In the genomic region with DNA sequence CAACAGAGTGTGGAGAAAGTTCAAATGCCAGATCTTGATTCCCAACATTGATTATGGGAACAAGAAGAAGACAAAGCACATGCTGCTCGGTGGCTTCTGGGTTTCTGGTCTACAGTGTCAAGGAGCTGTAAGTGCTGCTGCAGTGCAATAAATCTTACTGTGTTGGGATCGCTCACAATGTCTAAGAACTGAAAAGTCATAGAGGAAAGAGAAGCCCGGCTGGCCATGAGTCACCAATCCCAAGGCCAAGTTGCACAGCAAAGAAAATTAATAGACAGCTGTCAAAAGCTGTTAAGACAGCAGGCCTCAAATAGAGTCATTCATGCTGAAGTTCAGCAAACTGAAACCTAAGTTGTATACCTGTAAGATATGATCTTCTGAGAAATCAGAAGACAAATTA, we compare ENCODE assay signal across 1 cellular context.
TF ChIP-seq lines count a peak whose summit lies in the region.

No MANE protein-coding gene starts in this region.

TF ChIP-seq in K562, 482 proteins besides CTCF, POLR2A, EP300 and RAD21:
- TF ChIP-seq NR2C2 (CRISPR knock-in tag; IDR thresholded peaks at IDR 0.05) (no peak), NR2C2 (tag; IDR thresholded peaks at IDR 0.05) (peak; percentile 27; the same call in 1 of the 2 replicates), ZNF143 (CRISPR knock-in tag; IDR thresholded peaks at IDR 0.05) (no peak), SIX5 (IDR thresholded peaks at IDR 0.05; ENCODE audit: borderline replicate concordance in 1 of 2, insufficient read depth in 1 of 2, low read depth in 1 of 2, low read length in 2 of 2) (no peak), SMARCA4 (IDR thresholded peaks at IDR 0.05) (peak; percentile 66), TCF3 (CRISPR knock-in tag; IDR thresholded peaks at IDR 0.05) (peak; percentile 17; the same call in 1 of the 2 replicates), ARID1B (IDR thresholded peaks at IDR 0.05) (peak; percentile 52; the same call in 1 of the 2 replicates), RB1 (IDR thresholded peaks at IDR 0.05; ENCODE audit: low read depth) (no peak), PPARD (CRISPR knock-in tag; IDR thresholded peaks at IDR 0.05) (no peak), EHMT2 (IDR thresholded peaks at IDR 0.05) (peak; percentile 55; the same call in 1 of the 2 replicates), L3MBTL2 (IDR thresholded peaks at IDR 0.05) (peak; percentile 57), SP2 (IDR thresholded peaks at IDR 0.05; ENCODE audit: extremely low read depth, low read depth, low read length, poor library complexity, severe bottlenecking) (no peak), SREBF1 (IDR thresholded peaks at IDR 0.05; ENCODE audit: borderline replicate concordance, low read depth, low read length) (no peak), RCOR1 (IDR thresholded peaks at IDR 0.05; ENCODE audit: borderline replicate concordance in 1 of 2, low read depth in 2 of 2, low read length in 2 of 2) (peak in 1 of 2 experiments; percentile 30; a peak in 1 of 4 replicates), MYC (IDR thresholded peaks at IDR 0.05; ENCODE audit: low read depth, low read length) (0 out of 2 replicates have a peak, but pooled peaks have one; percentile 16), MYC (CRISPR knock-in tag; IDR thresholded peaks at IDR 0.05; ENCODE audit: borderline replicate concordance, low read depth) (no peak), FOSL1 (tag; conservative IDR thresholded peaks at IDR 0.05) (peak; percentile 89), ZNF239 (CRISPR knock-in tag; IDR thresholded peaks at IDR 0.05) (peak; percentile 87), FUS (optimal IDR thresholded peaks at IDR 0.05; ENCODE audit: low read depth, low read length) (no peak), JUND (IDR thresholded peaks at IDR 0.05; ENCODE audit: borderline replicate concordance, low read depth, low read length) (peak; percentile 88), JUND (tag; IDR thresholded peaks at IDR 0.05; ENCODE audit: borderline replicate concordance, low read depth, low read length) (peak; percentile 86), DPF2 (IDR thresholded peaks at IDR 0.05) (peak; percentile 47; the same call in 1 of the 2 replicates), CBX5 (IDR thresholded peaks at IDR 0.05; ENCODE audit: borderline replicate concordance, low read depth) (no peak), SIN3A (IDR thresholded peaks at IDR 0.05; ENCODE audit: borderline replicate concordance in 2 of 2, control insufficient read depth in 1 of 2, low read depth in 2 of 2, low read length in 2 of 2) (no peak), JUN (IDR thresholded peaks at IDR 0.05; ENCODE audit: borderline replicate concordance, low read depth, low read length) (peak; percentile 79), JUN (CRISPR knock-in tag; IDR thresholded peaks at IDR 0.05; ENCODE audit: borderline replicate concordance) (no peak), COPS2 (conservative IDR thresholded peaks at IDR 0.05) (no peak), SMARCE1 (IDR thresholded peaks at IDR 0.05) (peak; percentile 25; the same call in 1 of the 2 replicates), SOX6 (IDR thresholded peaks at IDR 0.05) (peak; percentile 40; the same call in 1 of the 2 replicates), FOXP1 (CRISPR knock-in tag; IDR thresholded peaks at IDR 0.05) (no peak), MEIS2 (IDR thresholded peaks at IDR 0.05; ENCODE audit: partially characterized antibody) (peak; percentile 98), ATF7 (IDR thresholded peaks at IDR 0.05) (peak; percentile 22; the same call in 1 of the 2 replicates), BACH1 (tag; IDR thresholded peaks at IDR 0.05) (peak; percentile 41; the same call in 1 of the 2 replicates), NFE2 (IDR thresholded peaks at IDR 0.05; ENCODE audit: low read depth) (0 out of 2 replicates have a peak, but pooled peaks have one; percentile 22)
- TF ChIP-seq, protein P1, sequence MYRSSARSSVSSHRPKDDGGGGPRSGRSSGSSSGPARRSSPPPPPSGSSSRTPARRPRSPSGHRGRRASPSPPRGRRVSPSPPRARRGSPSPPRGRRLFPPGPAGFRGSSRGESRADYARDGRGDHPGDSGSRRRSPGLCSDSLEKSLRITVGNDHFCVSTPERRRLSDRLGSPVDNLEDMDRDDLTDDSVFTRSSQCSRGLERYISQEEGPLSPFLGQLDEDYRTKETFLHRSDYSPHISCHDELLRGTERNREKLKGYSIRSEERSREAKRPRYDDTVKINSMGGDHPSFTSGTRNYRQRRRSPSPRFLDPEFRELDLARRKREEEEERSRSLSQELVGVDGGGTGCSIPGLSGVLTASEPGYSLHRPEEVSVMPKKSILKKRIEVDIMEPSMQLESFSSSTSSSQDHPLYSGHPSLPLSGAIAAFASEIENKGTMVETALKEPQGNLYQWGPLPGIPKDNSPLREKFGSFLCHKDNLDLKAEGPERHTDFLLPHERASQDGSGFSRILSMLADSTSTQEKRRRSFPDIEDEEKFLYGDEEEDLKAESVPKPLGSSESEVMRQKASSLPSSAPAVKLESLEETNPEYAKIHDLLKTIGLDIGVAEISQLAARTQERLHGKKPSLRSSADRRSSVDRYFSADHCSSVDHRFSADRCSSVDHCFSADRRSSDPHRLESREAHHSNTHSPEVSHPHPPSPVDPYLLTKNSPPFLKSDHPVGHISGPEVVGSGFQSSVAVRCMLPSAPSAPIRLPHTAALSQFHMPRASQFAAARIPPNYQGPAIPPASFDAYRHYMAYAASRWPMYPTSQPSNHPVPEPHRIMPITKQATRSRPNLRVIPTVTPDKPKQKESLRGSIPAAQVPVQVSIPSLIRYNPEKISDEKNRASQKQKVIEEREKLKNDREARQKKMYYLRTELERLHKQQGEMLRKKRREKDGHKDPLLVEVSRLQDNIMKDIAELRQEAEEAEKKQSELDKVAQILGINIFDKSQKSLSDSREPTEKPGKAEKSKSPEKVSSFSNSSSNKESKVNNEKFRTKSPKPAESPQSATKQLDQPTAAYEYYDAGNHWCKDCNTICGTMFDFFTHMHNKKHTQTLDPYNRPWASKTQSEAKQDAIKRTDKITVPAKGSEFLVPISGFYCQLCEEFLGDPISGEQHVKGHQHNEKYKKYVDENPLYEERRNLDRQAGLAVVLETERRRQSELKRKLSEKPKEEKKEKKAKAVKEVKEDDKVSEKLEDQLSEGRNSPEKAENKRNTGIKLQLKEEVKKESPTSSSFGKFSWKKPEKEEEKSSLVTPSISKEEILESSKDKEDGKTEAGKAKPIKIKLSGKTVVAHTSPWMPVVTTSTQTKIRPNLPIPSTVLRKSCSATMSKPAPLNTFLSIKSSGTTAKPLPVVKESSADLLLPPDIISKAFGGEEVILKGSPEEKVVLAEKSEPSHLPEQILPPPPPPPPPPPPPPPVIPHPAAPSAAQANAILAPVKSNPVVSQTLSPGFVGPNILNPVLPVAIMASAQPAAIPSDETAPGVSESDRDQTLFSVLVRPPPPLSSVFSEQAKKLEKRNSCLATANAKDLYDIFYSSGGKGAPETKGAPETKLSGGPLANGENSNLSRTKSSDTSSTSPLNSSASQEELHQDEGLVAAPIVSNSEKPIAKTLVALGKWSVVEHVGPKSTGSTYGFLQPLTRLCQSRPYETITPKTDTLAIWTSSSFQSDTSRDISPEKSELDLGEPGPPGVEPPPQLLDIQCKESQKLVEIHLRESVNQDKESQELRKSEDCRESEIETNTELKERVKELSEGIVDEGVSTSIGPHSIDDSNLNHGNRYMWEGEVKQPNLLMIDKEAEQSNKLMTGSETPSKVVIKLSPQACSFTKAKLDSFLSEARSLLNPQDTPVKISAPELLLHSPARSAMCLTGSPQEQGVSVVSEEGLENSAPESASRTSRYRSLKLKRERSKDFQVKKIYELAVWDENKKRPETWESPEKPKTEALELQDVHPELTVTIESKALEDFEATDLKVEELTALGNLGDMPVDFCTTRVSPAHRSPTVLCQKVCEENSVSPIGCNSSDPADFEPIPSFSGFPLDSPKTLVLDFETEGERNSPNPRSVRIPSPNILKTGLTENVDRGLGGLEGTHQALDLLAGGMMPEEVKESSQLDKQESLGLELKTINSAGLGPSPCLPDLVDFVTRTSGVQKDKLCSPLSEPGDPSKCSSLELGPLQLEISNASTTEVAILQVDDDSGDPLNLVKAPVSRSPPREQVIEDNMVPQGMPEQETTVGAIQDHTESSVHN (IDR thresholded peaks at IDR 0.05; ENCODE audit: borderline replicate concordance in 1 of 2, low read depth in 1 of 2), result peak in 1 of 2 experiments; percentile 66; a peak in 1 of 4 replicates
- TF ChIP-seq, protein P2, sequence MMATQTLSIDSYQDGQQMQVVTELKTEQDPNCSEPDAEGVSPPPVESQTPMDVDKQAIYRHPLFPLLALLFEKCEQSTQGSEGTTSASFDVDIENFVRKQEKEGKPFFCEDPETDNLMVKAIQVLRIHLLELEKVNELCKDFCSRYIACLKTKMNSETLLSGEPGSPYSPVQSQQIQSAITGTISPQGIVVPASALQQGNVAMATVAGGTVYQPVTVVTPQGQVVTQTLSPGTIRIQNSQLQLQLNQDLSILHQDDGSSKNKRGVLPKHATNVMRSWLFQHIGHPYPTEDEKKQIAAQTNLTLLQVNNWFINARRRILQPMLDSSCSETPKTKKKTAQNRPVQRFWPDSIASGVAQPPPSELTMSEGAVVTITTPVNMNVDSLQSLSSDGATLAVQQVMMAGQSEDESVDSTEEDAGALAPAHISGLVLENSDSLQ (IDR thresholded peaks at IDR 0.05), result peak; percentile 95
- TF ChIP-seq, protein P3, sequence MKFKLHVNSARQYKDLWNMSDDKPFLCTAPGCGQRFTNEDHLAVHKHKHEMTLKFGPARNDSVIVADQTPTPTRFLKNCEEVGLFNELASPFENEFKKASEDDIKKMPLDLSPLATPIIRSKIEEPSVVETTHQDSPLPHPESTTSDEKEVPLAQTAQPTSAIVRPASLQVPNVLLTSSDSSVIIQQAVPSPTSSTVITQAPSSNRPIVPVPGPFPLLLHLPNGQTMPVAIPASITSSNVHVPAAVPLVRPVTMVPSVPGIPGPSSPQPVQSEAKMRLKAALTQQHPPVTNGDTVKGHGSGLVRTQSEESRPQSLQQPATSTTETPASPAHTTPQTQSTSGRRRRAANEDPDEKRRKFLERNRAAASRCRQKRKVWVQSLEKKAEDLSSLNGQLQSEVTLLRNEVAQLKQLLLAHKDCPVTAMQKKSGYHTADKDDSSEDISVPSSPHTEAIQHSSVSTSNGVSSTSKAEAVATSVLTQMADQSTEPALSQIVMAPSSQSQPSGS (CRISPR knock-in tag; IDR thresholded peaks at IDR 0.05), result no peak
- TF ChIP-seq, protein P4, sequence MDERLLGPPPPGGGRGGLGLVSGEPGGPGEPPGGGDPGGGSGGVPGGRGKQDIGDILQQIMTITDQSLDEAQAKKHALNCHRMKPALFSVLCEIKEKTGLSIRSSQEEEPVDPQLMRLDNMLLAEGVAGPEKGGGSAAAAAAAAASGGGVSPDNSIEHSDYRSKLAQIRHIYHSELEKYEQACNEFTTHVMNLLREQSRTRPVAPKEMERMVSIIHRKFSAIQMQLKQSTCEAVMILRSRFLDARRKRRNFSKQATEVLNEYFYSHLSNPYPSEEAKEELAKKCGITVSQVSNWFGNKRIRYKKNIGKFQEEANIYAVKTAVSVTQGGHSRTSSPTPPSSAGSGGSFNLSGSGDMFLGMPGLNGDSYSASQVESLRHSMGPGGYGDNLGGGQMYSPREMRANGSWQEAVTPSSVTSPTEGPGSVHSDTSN (CRISPR knock-in tag; IDR thresholded peaks at IDR 0.05; ENCODE audit: low read depth), result no peak
- TF ChIP-seq, protein P4 (tag; conservative IDR thresholded peaks at IDR 0.05; ENCODE audit: low read depth), result peak; percentile 97
- TF ChIP-seq, protein P5, sequence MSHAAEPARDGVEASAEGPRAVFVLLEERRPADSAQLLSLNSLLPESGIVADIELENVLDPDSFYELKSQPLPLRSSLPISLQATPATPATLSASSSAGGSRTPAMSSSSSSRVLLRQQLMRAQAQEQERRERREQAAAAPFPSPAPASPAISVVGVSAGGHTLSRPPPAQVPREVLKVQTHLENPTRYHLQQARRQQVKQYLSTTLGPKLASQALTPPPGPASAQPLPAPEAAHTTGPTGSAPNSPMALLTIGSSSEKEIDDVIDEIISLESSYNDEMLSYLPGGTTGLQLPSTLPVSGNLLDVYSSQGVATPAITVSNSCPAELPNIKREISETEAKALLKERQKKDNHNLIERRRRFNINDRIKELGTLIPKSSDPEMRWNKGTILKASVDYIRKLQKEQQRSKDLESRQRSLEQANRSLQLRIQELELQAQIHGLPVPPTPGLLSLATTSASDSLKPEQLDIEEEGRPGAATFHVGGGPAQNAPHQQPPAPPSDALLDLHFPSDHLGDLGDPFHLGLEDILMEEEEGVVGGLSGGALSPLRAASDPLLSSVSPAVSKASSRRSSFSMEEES (CRISPR knock-in tag; IDR thresholded peaks at IDR 0.05), result no peak
- TF ChIP-seq, protein P6, sequence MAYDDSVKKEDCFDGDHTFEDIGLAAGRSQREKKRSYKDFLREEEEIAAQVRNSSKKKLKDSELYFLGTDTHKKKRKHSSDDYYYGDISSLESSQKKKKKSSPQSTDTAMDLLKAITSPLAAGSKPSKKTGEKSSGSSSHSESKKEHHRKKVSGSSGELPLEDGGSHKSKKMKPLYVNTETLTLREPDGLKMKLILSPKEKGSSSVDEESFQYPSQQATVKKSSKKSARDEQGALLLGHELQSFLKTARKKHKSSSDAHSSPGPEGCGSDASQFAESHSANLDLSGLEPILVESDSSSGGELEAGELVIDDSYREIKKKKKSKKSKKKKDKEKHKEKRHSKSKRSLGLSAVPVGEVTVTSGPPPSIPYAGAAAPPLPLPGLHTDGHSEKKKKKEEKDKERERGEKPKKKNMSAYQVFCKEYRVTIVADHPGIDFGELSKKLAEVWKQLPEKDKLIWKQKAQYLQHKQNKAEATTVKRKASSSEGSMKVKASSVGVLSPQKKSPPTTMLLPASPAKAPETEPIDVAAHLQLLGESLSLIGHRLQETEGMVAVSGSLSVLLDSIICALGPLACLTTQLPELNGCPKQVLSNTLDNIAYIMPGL (CRISPR knock-in tag; IDR thresholded peaks at IDR 0.05), result no peak
- TF ChIP-seq, protein P7, sequence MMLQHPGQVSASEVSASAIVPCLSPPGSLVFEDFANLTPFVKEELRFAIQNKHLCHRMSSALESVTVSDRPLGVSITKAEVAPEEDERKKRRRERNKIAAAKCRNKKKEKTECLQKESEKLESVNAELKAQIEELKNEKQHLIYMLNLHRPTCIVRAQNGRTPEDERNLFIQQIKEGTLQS (IDR thresholded peaks at IDR 0.05), result peak; percentile 85
- TF ChIP-seq, protein P7 (CRISPR knock-in tag; conservative IDR thresholded peaks at IDR 0.05), result peak; percentile 70
TF ChIP-seq in K562: peak in this region for 23.
